In genomic region chr13:78022164-78022877, GRCh38 we compare ENCODE assay signal across 8 cellular contexts.
A peak's percentile ranks its signal among the peaks of the same experiment; 100 is the strongest.
DNase-seq lines count a peak whose midpoint lies in the region; ATAC-seq and TF ChIP-seq lines count a peak whose summit lies in the region.

No MANE protein-coding gene starts in this region.

- peak; percentile 1 for DNase-seq in Caki2 (ENCODE audit: low read depth)
- peak; percentile 45 for DNase-seq in GM20000 (ENCODE audit: low spot score)
- DNase-seq in central memory CD8-positive, alpha-beta T cell (ENCODE audit: low spot score in 2 of 2), result peak in 1 of 2 donors; percentile 21
- DNase-seq in non-pigmented ciliary epithelial cell (ENCODE audit: low read depth), result peak; percentile 42
- no peak for DNase-seq in SW480 (ENCODE audit: low spot score)
- no peak for DNase-seq in NCI-H1105 treated with DMSO at 0.1 percent for 48 hours (lab: John Stamatoyannopoulos, UW)

- peak; percentile 100 for ATAC-seq in HG03469 (IDR thresholded peaks at IDR 0.05; ENCODE audit: unreplicated experiment)
- ATAC-seq in central memory CD8-positive, alpha-beta T cell (replicated peaks; ENCODE audit: extremely low read depth, poor library complexity, severe bottlenecking), result peak; percentile 98

- in situ Hi-C loops in Caki2 (cut with HindIII; ENCODE audit: low pct_unique_long_range_greater_than_20kb, low sequenced_read_pairs), result no loop called here

- H3K27me3 Mint-ChIP-seq in T-helper 1 cell treated with Interleukin-12 subunit alpha and Interleukin-12 subunit beta and Interleukin-4 antibody, amounts not matched to agents 30 μg/mL and 1 μg/mL, for 36 hours (ENCODE audit: low read depth), result peaks cover 13% of the 10 kb centered on the region
- peaks cover 10% of the 10 kb centered on the region for H3K27me3 Mint-ChIP-seq in central memory CD8-positive, alpha-beta T cell

- H3K36me3 Mint-ChIP-seq in T-helper 1 cell treated with Interleukin-12 subunit alpha and Interleukin-12 subunit beta and Interleukin-4 antibody, amounts not matched to agents 30 μg/mL and 1 μg/mL, for 36 hours (ENCODE audit: low read depth), result no peaks in the 10 kb centered on the region
- no peaks in the 10 kb centered on the region for H3K36me3 Mint-ChIP-seq in central memory CD8-positive, alpha-beta T cell (ENCODE audit: insufficient read depth)

- H3K27ac Mint-ChIP-seq in T-helper 1 cell treated with Interleukin-12 subunit alpha and Interleukin-12 subunit beta and Interleukin-4 antibody, amounts not matched to agents 30 μg/mL and 1 μg/mL, for 36 hours, result peak overlapping the region; percentile 22
- H3K27ac Mint-ChIP-seq in central memory CD8-positive, alpha-beta T cell (ENCODE audit: low read depth), result peak overlapping the region; percentile 73

- peaks cover 8% of the 10 kb centered on the region for H3K4me1 Mint-ChIP-seq in T-helper 1 cell treated with Interleukin-12 subunit alpha and Interleukin-12 subunit beta and Interleukin-4 antibody, amounts not matched to agents 30 μg/mL and 1 μg/mL, for 36 hours (ENCODE audit: low read depth)
- peaks cover 17% of the 10 kb centered on the region for H3K4me1 Mint-ChIP-seq in central memory CD8-positive, alpha-beta T cell

- H3K9me3 Mint-ChIP-seq in T-helper 1 cell treated with Interleukin-12 subunit alpha and Interleukin-12 subunit beta and Interleukin-4 antibody, amounts not matched to agents 30 μg/mL and 1 μg/mL, for 36 hours, result peaks cover 4% of the 10 kb centered on the region
- H3K9me3 Mint-ChIP-seq in central memory CD8-positive, alpha-beta T cell, result peaks cover 10% of the 10 kb centered on the region

- no peak for TF ChIP-seq CTCF in GM20000 (IDR thresholded peaks at IDR 0.05; ENCODE audit: extremely low read depth, missing control alignments)

- H3K4me3 Mint-ChIP-seq in T-helper 1 cell treated with Interleukin-12 subunit alpha and Interleukin-12 subunit beta and Interleukin-4 antibody, amounts not matched to agents 30 μg/mL and 1 μg/mL, for 36 hours, result no peak overlapping the region
- H3K4me3 Mint-ChIP-seq in central memory CD8-positive, alpha-beta T cell, result no peak overlapping the region

Comparison
In these comparisons a context has a peak if more than half of its experiments do, and no peak if none do; other contexts are left out.
1. DNase-seq: peak in Caki2 (single experiment), GM20000 (single experiment) and non-pigmented ciliary epithelial cell (single experiment); none in SW480 (single experiment) and NCI-H1105 treated with DMSO at 0.1 percent for 48 hours (single experiment).